Comparison of ENCODE assay signal across 8 cellular contexts in the genomic region with DNA sequence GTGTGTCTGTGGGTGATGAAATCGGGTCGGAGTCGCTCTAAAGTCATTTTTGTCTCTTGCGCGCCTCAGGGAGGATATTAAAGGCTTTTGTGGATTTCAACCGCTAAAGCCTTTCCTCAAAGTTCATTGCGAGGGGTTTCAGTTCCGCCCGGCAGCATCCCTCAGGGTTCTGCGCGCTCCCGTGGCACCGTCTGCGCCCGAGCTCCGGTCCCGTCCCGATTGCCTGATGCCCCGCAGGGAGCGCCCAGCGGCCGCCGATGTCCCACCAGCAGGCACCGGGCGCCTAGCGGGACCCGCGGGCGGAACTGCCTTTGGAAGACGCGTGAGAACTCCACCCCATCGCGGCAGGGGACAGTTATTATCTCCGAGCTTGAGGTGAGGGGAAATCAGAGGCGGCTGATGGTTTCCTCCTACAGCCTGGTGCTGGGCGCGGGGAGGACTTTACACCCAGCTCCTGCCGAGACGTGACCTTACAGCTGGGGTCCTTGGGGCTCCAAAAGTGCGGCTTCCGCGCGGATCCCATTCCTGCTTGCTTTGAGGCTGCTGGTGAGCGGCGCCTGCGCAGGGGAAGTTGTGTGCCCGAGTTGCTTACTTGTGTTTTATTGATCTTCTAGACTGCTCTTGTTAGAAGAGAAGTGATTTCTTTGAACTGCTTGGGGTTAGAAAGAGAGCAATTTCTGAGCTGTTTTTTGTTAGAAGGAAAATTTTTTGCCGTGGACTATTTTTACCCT. TPM values are rescaled to one million over a fixed set of nuclear protein-coding genes. Genes with fewer than 3 reads are reported as not detected.
DNase-seq lines count a peak whose midpoint lies in the region; ATAC-seq, FAIRE-seq and TF ChIP-seq lines count a peak whose summit lies in the region.

No MANE protein-coding gene starts in this region.

- H3K9me3 Mint-ChIP-seq in activated CD4-positive, alpha-beta T cell treated with anti-CD3 and anti-CD28 coated beads, Interleukin-2, amount 10 ng/mL, durations not matched to agents 7 days and 5 days, result peaks cover 9% of the 10 kb centered on the region

- CTCF ChIA-PET in activated CD4-positive, alpha-beta T cell treated with anti-CD3 and anti-CD28 coated beads, Interleukin-2, amount 10 ng/mL, durations not matched to agents 7 days and 5 days (lab: Charles Lee), result interaction anchor here (1.5 kb wide), 1 partner anchor 16 kb away, joined by 3 read pairs; no protein-coding TSS in a partner anchor

- peak overlapping the region; percentile 68 for H3K4me3 Mint-ChIP-seq in activated CD4-positive, alpha-beta T cell treated with anti-CD3 and anti-CD28 coated beads, Interleukin-2, amount 10 ng/mL, durations not matched to agents 7 days and 5 days

- H3K27ac Mint-ChIP-seq in activated CD4-positive, alpha-beta T cell treated with anti-CD3 and anti-CD28 coated beads, Interleukin-2, amount 10 ng/mL, durations not matched to agents 7 days and 5 days, result peak overlapping the region; percentile 54

- FAIRE-seq in HTR-8/SVneo (lab: Jason Lieb, UNC), result no peak

- ATAC-seq in psoas muscle (peak in 3 of 4 donors; percentile 19 to 64 (median 28)), HG02981 (IDR thresholded peaks at IDR 0.05; ENCODE audit: unreplicated experiment) (no peak), HG03135 (IDR thresholded peaks at IDR 0.05; ENCODE audit: unreplicated experiment) (no peak)

- POLR2A ChIA-PET in activated CD4-positive, alpha-beta T cell treated with anti-CD3 and anti-CD28 coated beads, Interleukin-2, amount 10 ng/mL, durations not matched to agents 7 days and 5 days (lab: Charles Lee), result no interaction called here

- H3K9me3 ChIP-seq in NT2/D1 (ENCODE audit: insufficient read depth, low read length), result peaks cover 5% of the 10 kb centered on the region; the same call in 1 of the 2 replicates
- H3K9me3 ChIP-seq in effector memory CD4-positive, alpha-beta T cell (ENCODE audit: control insufficient read depth, low read length), result peaks cover 4% of the 10 kb centered on the region
- H3K9me3 ChIP-seq in psoas muscle, result no peaks in the 10 kb centered on the region

- H3K36me3 ChIP-seq in NT2/D1 (ENCODE audit: insufficient read depth, insufficient read length, low read length) (no peaks in the 10 kb centered on the region), psoas muscle (ENCODE audit: insufficient read depth in 1 of 2, low read depth in 1 of 2) (no peaks in the 10 kb centered on the region)
- no peaks in the 10 kb centered on the region for H3K36me3 ChIP-seq in effector memory CD4-positive, alpha-beta T cell (ENCODE audit: control insufficient read depth, insufficient read depth, low read length)

- H3K27me3 Mint-ChIP-seq in activated CD4-positive, alpha-beta T cell treated with anti-CD3 and anti-CD28 coated beads, Interleukin-2, amount 10 ng/mL, durations not matched to agents 7 days and 5 days, result peaks cover 93% of the 10 kb centered on the region

- WGBS in psoas muscle, 3 donors, result 1 to 2% (median 2%) methylated on average over 48 of the region's 48 CpGs

- H3K27ac ChIP-seq in effector memory CD4-positive, alpha-beta T cell (ENCODE audit: insufficient read depth, low read length, poor library complexity, severe bottlenecking), result no peak overlapping the region
- H3K27ac ChIP-seq in psoas muscle, result no peak overlapping the region

- peak overlapping the region; percentile 36 for H3K9ac ChIP-seq in NT2/D1 (ENCODE audit: insufficient read length, low read depth)

- H3K36me3 Mint-ChIP-seq in activated CD4-positive, alpha-beta T cell treated with anti-CD3 and anti-CD28 coated beads, Interleukin-2, amount 10 ng/mL, durations not matched to agents 7 days and 5 days (ENCODE audit: low read depth), result peaks cover 8% of the 10 kb centered on the region

- peaks cover 82% of the 10 kb centered on the region for H3K27me3 ChIP-seq in NT2/D1 (ENCODE audit: insufficient read depth, insufficient read length)
- peaks cover 73% of the 10 kb centered on the region for H3K27me3 ChIP-seq in effector memory CD4-positive, alpha-beta T cell (replicated peaks; ENCODE audit: control insufficient read depth, insufficient read depth, low read length, poor library complexity, severe bottlenecking)
- H3K27me3 ChIP-seq in psoas muscle (ENCODE audit: insufficient read depth in 3 of 3, low read length in 2 of 3), result peaks cover 2 to 98% (median 49%) of the 10 kb centered on the region in 3 donors

- peaks cover 33% of the 10 kb centered on the region for H3K4me1 Mint-ChIP-seq in activated CD4-positive, alpha-beta T cell treated with anti-CD3 and anti-CD28 coated beads, Interleukin-2, amount 10 ng/mL, durations not matched to agents 7 days and 5 days

- TF ChIP-seq CTCF in psoas muscle (IDR thresholded peaks at IDR 0.05), result no peak

- DNase-seq in activated CD4-positive, alpha-beta T cell treated with anti-CD3 and anti-CD28 coated beads, Interleukin-2, amount 10 ng/mL, durations not matched to agents 7 days and 5 days, result peak; percentile 27
- DNase-seq in activated CD4-positive, alpha-beta T cell treated with anti-CD3 and anti-CD28 coated beads, Interleukin-2, amount 50 U/mL, for 48 hours, result no peak
- DNase-seq in NT2/D1 (ENCODE audit: low read depth, low spot score) (no peak), psoas muscle (no peak), HTR-8/SVneo (ENCODE audit: insufficient read length, low spot score) (no peak)
- DNase-seq in effector memory CD4-positive, alpha-beta T cell, result peak in 1 of 3 donors; percentile 12

- peaks cover 2% of the 10 kb centered on the region for H3K4me1 ChIP-seq in NT2/D1 (ENCODE audit: insufficient read depth, insufficient read length)
- H3K4me1 ChIP-seq in effector memory CD4-positive, alpha-beta T cell (ENCODE audit: control insufficient read depth, insufficient read depth, low read length, poor library complexity, severe bottlenecking), result peaks cover 22% of the 10 kb centered on the region
- peaks cover 17% of the 10 kb centered on the region for H3K4me1 ChIP-seq in psoas muscle

- peak overlapping the region; percentile 28 for H3K4me3 ChIP-seq in NT2/D1 (ENCODE audit: insufficient read length, low read depth)
- peak overlapping the region; percentile 55 for H3K4me3 ChIP-seq in effector memory CD4-positive, alpha-beta T cell (ENCODE audit: insufficient read depth, low read depth, low read length, poor library complexity, severe bottlenecking)
- H3K4me3 ChIP-seq in psoas muscle, result peak overlapping the region; percentile 43

- intact Hi-C loops in psoas muscle (cut with DNase I), result no loop called here

RNA-seq across cellular contexts. Expression of a gene that starts 27.1 kb away (rescaled TPM):
- under 1 TPM; 0.55 to 0.67 TPM for total RNA-seq in activated CD4-positive, alpha-beta T cell treated with anti-CD3 and anti-CD28 coated beads, Interleukin-2, amount 10 ng/mL, durations not matched to agents 7 days and 5 days
- total RNA-seq in psoas muscle, result under 1 TPM; 0.06 to 0.12 (median 0.10) TPM
- polyA plus RNA-seq in psoas muscle, result under 1 TPM; 0.03 to 0.10 (median 0.03) TPM

RNA-seq across cellular contexts. Expression of a gene that starts 34.5 kb away (rescaled TPM):
- total RNA-seq in activated CD4-positive, alpha-beta T cell treated with anti-CD3 and anti-CD28 coated beads, Interleukin-2, amount 10 ng/mL, durations not matched to agents 7 days and 5 days, result not detected
- not detected for total RNA-seq in psoas muscle
- polyA plus RNA-seq in psoas muscle, result under 1 TPM in 2 of 3 donors, not detected in 1; 0.06 to 0.07 TPM

RNA-seq across cellular contexts. Expression of a gene that starts 49.0 kb away (rescaled TPM):
- under 1 TPM; 0.40 to 0.50 TPM for total RNA-seq in activated CD4-positive, alpha-beta T cell treated with anti-CD3 and anti-CD28 coated beads, Interleukin-2, amount 10 ng/mL, durations not matched to agents 7 days and 5 days
- under 1 TPM in 3 of 4 donors, not detected in 1; 0.25 to 0.75 (median 0.69) TPM for total RNA-seq in psoas muscle
- under 1 TPM; 0.17 to 0.81 (median 0.59) TPM for polyA plus RNA-seq in psoas muscle

Comparison
In these comparisons a context has a peak if more than half of its experiments do, and no peak if none do; other contexts are left out.
1. ATAC-seq: peak in psoas muscle (3 of 4); none in HG02981 (single experiment) and HG03135 (single experiment).
2. Peak in every context shown above with its lines, with median percentiles within 50 percentile points of each other: H3K4me3 ChIP-seq.